8 cellular contexts compared by ENCODE assay signal in genomic region chr3:161057518-161057917, GRCh38. TPM values are rescaled to one million over a fixed set of nuclear protein-coding genes. Genes with fewer than 3 reads are reported as not detected.
"Had no signal": no experiment of that assay in that cellular context is flagged by ENCODE, and none has a peak within 500 bp of the region (broad histone marks: within the 10 kb centered on the region; RNA-seq: fewer than 3 reads in every experiment).

No MANE protein-coding gene starts in this region.

- H3K9me3 Mint-ChIP-seq: H9 had no signal

- H3K27me3 Mint-ChIP-seq: IgD-negative memory B cell had no signal

- ATAC-seq: HepG2 had no signal

- DNase-seq: GOT3, H9, HCEC 1CT, KBM-7 had no signal

- H3K4me1 Mint-ChIP-seq: H9, IgD-negative memory B cell had no signal

- H3K27ac Mint-ChIP-seq: IgD-negative memory B cell had no signal

- H3K27ac ChIP-seq: HL-60, KMS-11 had no signal

- H3K4me3 Mint-ChIP-seq: H9, IgD-negative memory B cell had no signal

- H3K4me2 ChIP-seq: KMS-11 had no signal

RNA-seq across cellular contexts. Expression of gene B3GALNT1, which starts 47.6 kb away (rescaled TPM):
- total RNA-seq: HepG2 had no signal
- polyA plus RNA-seq: HepG2 had no signal
